In the genomic region with DNA sequence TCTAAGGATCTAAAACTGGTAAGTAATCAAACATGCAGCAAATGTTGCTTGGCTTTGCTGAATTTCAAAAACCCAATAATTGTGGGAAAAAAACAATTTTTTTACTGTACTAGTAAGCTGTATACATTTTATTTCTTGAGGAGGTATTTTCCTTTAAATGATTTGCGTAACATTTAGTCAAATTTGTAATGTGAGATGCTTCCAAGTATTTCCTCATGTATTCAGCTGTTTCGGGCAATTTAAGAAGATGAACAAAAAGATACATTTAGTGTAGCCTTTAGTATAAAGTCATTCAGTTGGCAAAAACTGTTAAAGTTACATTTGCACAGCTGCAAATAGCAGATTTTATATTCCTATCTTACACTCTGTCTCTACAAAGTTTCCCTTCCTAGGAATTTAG, we compare ENCODE assay signal across 20 cellular contexts.
DNase-seq lines count a peak whose midpoint lies in the region; ATAC-seq and TF ChIP-seq lines count a peak whose summit lies in the region.
"Had no signal": no experiment of that assay in that cellular context is flagged by ENCODE, and none has a peak within 500 bp of the region (broad histone marks: within the 10 kb centered on the region; RNA-seq: fewer than 3 reads in every experiment).

No MANE protein-coding gene starts in this region.

- H3K4me3 ChIP-seq in mesenchymal stem cell (ENCODE audit: insufficient read depth in 1 of 2, low read depth in 1 of 2, low read length in 2 of 2): no peak overlapping the region
- no peak overlapping the region for H3K4me3 ChIP-seq in skeletal muscle satellite cell (ENCODE audit: low read length)
- no peak overlapping the region for H3K4me3 ChIP-seq in BE2C (ENCODE audit: low read depth, low read length)
- H3K4me3 ChIP-seq: BLaER1, GM12878, GM23248 had no signal

- H3K27me3 ChIP-seq in mesenchymal stem cell (ENCODE audit: control insufficient read depth in 1 of 2, insufficient read depth in 1 of 2, low read length in 2 of 2) (no peaks in the 10 kb centered on the region), skeletal muscle satellite cell (ENCODE audit: control insufficient read depth, insufficient read depth, low read length) (no peaks in the 10 kb centered on the region), BE2C (no peaks in the 10 kb centered on the region)
- H3K27me3 ChIP-seq: BLaER1 had no signal

- H3K4ac ChIP-seq in mesenchymal stem cell (ENCODE audit: low read depth in 1 of 2, low read length in 2 of 2): no peak overlapping the region

- no peak for TF ChIP-seq CTCF in BE2C (IDR thresholded peaks at IDR 0.05; ENCODE audit: low read depth, low read length)

- ATAC-seq in GM19452 (IDR thresholded peaks at IDR 0.05; ENCODE audit: unreplicated experiment): no peak
- ATAC-seq: CD8-positive, alpha-beta T cell; GM12878 had no signal

- no peak overlapping the region for H2BK5ac ChIP-seq in mesenchymal stem cell (ENCODE audit: low read depth, low read length, poor library complexity, severe bottlenecking)

- H3K9me3 ChIP-seq in mesenchymal stem cell (ENCODE audit: control insufficient read depth, low read length): no peaks in the 10 kb centered on the region
- H3K9me3 ChIP-seq in skeletal muscle satellite cell (replicated peaks; ENCODE audit: low read length): no peaks in the 10 kb centered on the region
- H3K9me3 ChIP-seq in BE2C: no peaks in the 10 kb centered on the region
- H3K9me3 ChIP-seq: BLaER1, Caco-2 had no signal

- H4K8ac ChIP-seq in mesenchymal stem cell (ENCODE audit: low read length): no peak overlapping the region

- H2AK5ac ChIP-seq in mesenchymal stem cell (ENCODE audit: low read length, severe bottlenecking): no peak overlapping the region

- H3K4me2 ChIP-seq in mesenchymal stem cell (ENCODE audit: low read length, poor library complexity, severe bottlenecking): no peak overlapping the region
- peak overlapping the region; percentile 6 for H3K4me2 ChIP-seq in skeletal muscle satellite cell (ENCODE audit: low read length)
- H3K4me2 ChIP-seq: BLaER1 had no signal

- no peak overlapping the region for H3K18ac ChIP-seq in mesenchymal stem cell (ENCODE audit: low read depth in 1 of 2, low read length in 2 of 2)

- H3K14ac ChIP-seq in mesenchymal stem cell (ENCODE audit: low read length in 2 of 2): no peak overlapping the region

- no peak overlapping the region for H2BK15ac ChIP-seq in mesenchymal stem cell (ENCODE audit: low read depth, poor library complexity, severe bottlenecking)

- 82% methylated on average over 2 of the region's 2 CpGs for WGBS in mesenchymal stem cell

- no peak overlapping the region for H2BK120ac ChIP-seq in mesenchymal stem cell (ENCODE audit: low read depth, low read length)

- H2AFZ ChIP-seq in mesenchymal stem cell (ENCODE audit: low read depth, low read length): no peak overlapping the region
- H2AFZ ChIP-seq: GM23248 had no signal

- DNase-seq in LHCN-M2 (ENCODE audit: low read depth): peak; percentile 53
- DNase-seq in fibroblast of gingiva (ENCODE audit: low read depth): peak; percentile 57
- no peak for DNase-seq in mesenchymal stem cell
- DNase-seq in foreskin melanocyte: no peak
- DNase-seq in BE2C: no peak
- DNase-seq in NAMALWA (ENCODE audit: low spot score): no peak
- DNase-seq: Caco-2; CD4-positive, CD25-positive, alpha-beta regulatory T cell; CD8-positive, alpha-beta T cell; DMS153; DND-41; GDM1; GM23248; H7; HCEC 1CT had no signal

- no peak overlapping the region for H2BK12ac ChIP-seq in mesenchymal stem cell (ENCODE audit: low read length in 2 of 2)

- no peak overlapping the region for H3K23ac ChIP-seq in mesenchymal stem cell (ENCODE audit: low read length in 2 of 2)

- H4K91ac ChIP-seq in mesenchymal stem cell (ENCODE audit: low read length): no peak overlapping the region

- peaks cover 5% of the 10 kb centered on the region for H3K79me1 ChIP-seq in mesenchymal stem cell (replicated peaks; ENCODE audit: low read length, poor library complexity, severe bottlenecking)

- peaks cover 0 to 5% of the 10 kb centered on the region in 2 experiments for H3K36me3 ChIP-seq in mesenchymal stem cell (ENCODE audit: control insufficient read depth in 1 of 2, insufficient read depth in 2 of 2, low read depth in 1 of 2, low read length in 2 of 2)
- H3K36me3 ChIP-seq in skeletal muscle satellite cell (ENCODE audit: insufficient read depth, low read length): no peaks in the 10 kb centered on the region
- H3K36me3 ChIP-seq in BE2C: no peaks in the 10 kb centered on the region
- H3K36me3 ChIP-seq: BLaER1 had no signal

- peak overlapping the region; percentile 26 for H3K27ac ChIP-seq in mesenchymal stem cell (ENCODE audit: low read length, poor library complexity, severe bottlenecking)
- H3K27ac ChIP-seq: BLaER1, C4-2B, GM23248 had no signal

- H3K4me1 ChIP-seq in mesenchymal stem cell (ENCODE audit: control insufficient read depth, insufficient read depth, low read depth, low read length) (peaks cover 2% of the 10 kb centered on the region), skeletal muscle satellite cell (ENCODE audit: control insufficient read depth, insufficient read depth, low read length) (no peaks in the 10 kb centered on the region), BE2C (no peaks in the 10 kb centered on the region)
- H3K4me1 ChIP-seq: BLaER1, Caco-2 had no signal

- H3K9ac ChIP-seq in mesenchymal stem cell (ENCODE audit: low read length) (no peak overlapping the region), skeletal muscle satellite cell (ENCODE audit: low read depth, low read length) (no peak overlapping the region)
- H3K9ac ChIP-seq: BLaER1, GM23248 had no signal

Comparison
In these comparisons a context has a peak if more than half of its experiments do, and no peak if none do; other contexts are left out.
1. DNase-seq: peak in LHCN-M2 (single experiment) and fibroblast of gingiva (single experiment); none in mesenchymal stem cell (single experiment), foreskin melanocyte (single experiment), BE2C (single experiment) and NAMALWA (single experiment).